Comparison of ENCODE assay signal across 8 cellular contexts in genomic region chr19:50025022-50025793, GRCh38.
DNase-seq lines count a peak whose midpoint lies in the region; ATAC-seq and FAIRE-seq lines count a peak whose summit lies in the region.

VRK3 (minus strand) TSS chr19:50025372; CDS start chr19:50016162, 9,210 bp downstream.

- peak within 1 kb of the TSS; percentile 91 for H3K4me2 ChIP-seq in BLaER1

- peak within 1 kb of the TSS; percentile 83 for H3K4me3 ChIP-seq in BLaER1

- peaks cover 50% of the 10 kb centered on the region for H3K36me3 ChIP-seq in BLaER1

- FAIRE-seq in colon (lab: Jason Lieb, UNC): peak; percentile 93

- H3K27ac ChIP-seq in BLaER1: peak within 1 kb of the TSS; percentile 82

- H3K9me3 ChIP-seq in BLaER1: no peaks in the 10 kb centered on the region

- DNase-seq in GM19240 (ENCODE audit: insufficient read length, low spot score) (peak; percentile 86), NCI-H526 (lab: John Stamatoyannopoulos, UW) (peak; percentile 99), kidney glomerular epithelial cell (lab: John Stamatoyannopoulos, UW) (peak; percentile 100)
- DNase-seq in activated CD4-positive, alpha-beta T cell treated with anti-CD3 and anti-CD28 coated beads for 48 hours: peak; percentile 98
- DNase-seq in stimulated activated CD4-positive, alpha-beta T cell treated with anti-CD3 and anti-CD28 coated beads, Interleukin-1b, Interleukin-23, amount 100 ng/mL, for 1 hour (ENCODE audit: low read depth in 2 of 2): peak; percentile 86 to 98

- H3K9ac ChIP-seq in BLaER1: peak within 1 kb of the TSS; percentile 85

- H3K27me3 ChIP-seq in BLaER1: no peaks in the 10 kb centered on the region

- peak; percentile 64 for ATAC-seq in HG03460 (IDR thresholded peaks at IDR 0.05; ENCODE audit: unreplicated experiment)

- peaks cover 62% of the 10 kb centered on the region for H4K20me1 ChIP-seq in BLaER1

- H3K4me1 ChIP-seq in BLaER1: peaks cover 38% of the 10 kb centered on the region

Comparison
In these comparisons a context has a peak if more than half of its experiments do, and no peak if none do; other contexts are left out.
1. Peak in every context shown above with its lines: DNase-seq, ATAC-seq, H3K4me3 ChIP-seq and H3K27ac ChIP-seq.